ENCODE assay signal across 1 cellular context in genomic region chr2:219168526-219168925, GRCh38.
TF ChIP-seq lines count a peak whose summit lies in the region.

No MANE protein-coding gene starts in this region.

TF ChIP-seq in IMR-90, 13 proteins besides CTCF, POLR2A, EP300 and RAD21:
- TF ChIP-seq USF2 (IDR thresholded peaks at IDR 0.05; ENCODE audit: low read depth, low read length): no peak
- TF ChIP-seq MAFK (IDR thresholded peaks at IDR 0.05; ENCODE audit: low read depth, low read length): no peak
